ENCODE assay signal across 2 cellular contexts in the genomic region with DNA sequence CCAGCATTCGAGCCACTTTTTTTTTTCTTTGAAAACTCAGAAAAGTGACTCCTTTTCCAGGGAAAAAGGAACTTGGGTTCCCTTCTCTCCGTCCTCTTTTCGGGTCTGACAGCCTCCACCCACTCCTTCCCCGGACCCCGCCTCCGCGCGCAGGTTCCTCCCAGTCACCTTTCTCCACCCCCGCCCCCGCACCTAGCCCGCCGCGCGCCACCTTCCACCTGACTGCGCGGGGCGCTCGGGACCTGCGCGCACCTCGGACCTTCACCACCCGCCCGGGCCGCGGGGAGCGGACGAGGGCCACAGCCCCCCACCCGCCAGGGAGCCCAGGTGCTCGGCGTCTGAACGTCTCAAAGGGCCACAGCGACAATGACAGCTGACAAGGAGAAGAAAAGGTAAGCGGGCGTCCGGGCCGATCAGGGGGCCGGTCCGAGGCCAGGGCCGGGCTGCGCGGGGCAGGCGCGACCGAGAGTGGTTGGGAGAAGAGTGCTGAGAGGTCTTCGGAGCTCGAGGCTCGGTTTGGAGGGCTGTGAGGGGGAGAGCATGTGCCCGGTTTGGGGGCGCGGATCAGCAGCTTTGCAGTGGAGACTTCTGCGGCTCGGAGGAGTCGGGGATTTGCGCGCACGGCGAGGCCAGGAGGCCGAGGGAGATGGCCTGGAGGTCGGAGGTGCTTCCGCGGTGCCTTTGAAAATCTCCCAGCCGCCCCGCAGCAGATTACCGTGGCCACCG.
A peak's percentile ranks its signal among the peaks of the same experiment; 100 is the strongest.
TF ChIP-seq lines count a peak whose summit lies in the region.

No MANE protein-coding gene starts in this region.

TF ChIP-seq in WTC11, 78 proteins besides CTCF, POLR2A, EP300 and RAD21:
- no peak for TF ChIP-seq SMAD4 (CRISPR knock-in tag; IDR thresholded peaks at IDR 0.05)
- no peak for TF ChIP-seq TEAD1 (CRISPR knock-in tag; IDR thresholded peaks at IDR 0.05)
- TF ChIP-seq ZBTB21 (CRISPR knock-in tag; IDR thresholded peaks at IDR 0.05; ENCODE audit: borderline replicate concordance) = no peak
- no peak for TF ChIP-seq KAT7 (CRISPR knock-in tag; IDR thresholded peaks at IDR 0.05; ENCODE audit: borderline replicate concordance)
- TF ChIP-seq ESRRA (CRISPR knock-in tag; IDR thresholded peaks at IDR 0.05; ENCODE audit: borderline replicate concordance) = no peak
- TF ChIP-seq FOXP1 (CRISPR knock-in tag; IDR thresholded peaks at IDR 0.05; ENCODE audit: borderline replicate concordance) = 0 out of 2 replicates have a peak, but pooled peaks have one; percentile 5
- TF ChIP-seq MXD4 (CRISPR knock-in tag; IDR thresholded peaks at IDR 0.05; ENCODE audit: borderline replicate concordance) = no peak
- TF ChIP-seq JAZF1 (CRISPR knock-in tag; IDR thresholded peaks at IDR 0.05) = no peak
- TF ChIP-seq ZNF263 (CRISPR knock-in tag; IDR thresholded peaks at IDR 0.05; ENCODE audit: low read depth) = no peak
- TF ChIP-seq, protein P1, sequence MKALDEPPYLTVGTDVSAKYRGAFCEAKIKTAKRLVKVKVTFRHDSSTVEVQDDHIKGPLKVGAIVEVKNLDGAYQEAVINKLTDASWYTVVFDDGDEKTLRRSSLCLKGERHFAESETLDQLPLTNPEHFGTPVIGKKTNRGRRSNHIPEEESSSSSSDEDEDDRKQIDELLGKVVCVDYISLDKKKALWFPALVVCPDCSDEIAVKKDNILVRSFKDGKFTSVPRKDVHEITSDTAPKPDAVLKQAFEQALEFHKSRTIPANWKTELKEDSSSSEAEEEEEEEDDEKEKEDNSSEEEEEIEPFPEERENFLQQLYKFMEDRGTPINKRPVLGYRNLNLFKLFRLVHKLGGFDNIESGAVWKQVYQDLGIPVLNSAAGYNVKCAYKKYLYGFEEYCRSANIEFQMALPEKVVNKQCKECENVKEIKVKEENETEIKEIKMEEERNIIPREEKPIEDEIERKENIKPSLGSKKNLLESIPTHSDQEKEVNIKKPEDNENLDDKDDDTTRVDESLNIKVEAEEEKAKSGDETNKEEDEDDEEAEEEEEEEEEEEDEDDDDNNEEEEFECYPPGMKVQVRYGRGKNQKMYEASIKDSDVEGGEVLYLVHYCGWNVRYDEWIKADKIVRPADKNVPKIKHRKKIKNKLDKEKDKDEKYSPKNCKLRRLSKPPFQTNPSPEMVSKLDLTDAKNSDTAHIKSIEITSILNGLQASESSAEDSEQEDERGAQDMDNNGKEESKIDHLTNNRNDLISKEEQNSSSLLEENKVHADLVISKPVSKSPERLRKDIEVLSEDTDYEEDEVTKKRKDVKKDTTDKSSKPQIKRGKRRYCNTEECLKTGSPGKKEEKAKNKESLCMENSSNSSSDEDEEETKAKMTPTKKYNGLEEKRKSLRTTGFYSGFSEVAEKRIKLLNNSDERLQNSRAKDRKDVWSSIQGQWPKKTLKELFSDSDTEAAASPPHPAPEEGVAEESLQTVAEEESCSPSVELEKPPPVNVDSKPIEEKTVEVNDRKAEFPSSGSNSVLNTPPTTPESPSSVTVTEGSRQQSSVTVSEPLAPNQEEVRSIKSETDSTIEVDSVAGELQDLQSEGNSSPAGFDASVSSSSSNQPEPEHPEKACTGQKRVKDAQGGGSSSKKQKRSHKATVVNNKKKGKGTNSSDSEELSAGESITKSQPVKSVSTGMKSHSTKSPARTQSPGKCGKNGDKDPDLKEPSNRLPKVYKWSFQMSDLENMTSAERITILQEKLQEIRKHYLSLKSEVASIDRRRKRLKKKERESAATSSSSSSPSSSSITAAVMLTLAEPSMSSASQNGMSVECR (CRISPR knock-in tag; IDR thresholded peaks at IDR 0.05; ENCODE audit: borderline replicate concordance) = no peak; the same call in 1 of the 2 replicates
- TF ChIP-seq GABPB1 (CRISPR knock-in tag; IDR thresholded peaks at IDR 0.05) = peak; percentile 69
- TF ChIP-seq, protein P2, sequence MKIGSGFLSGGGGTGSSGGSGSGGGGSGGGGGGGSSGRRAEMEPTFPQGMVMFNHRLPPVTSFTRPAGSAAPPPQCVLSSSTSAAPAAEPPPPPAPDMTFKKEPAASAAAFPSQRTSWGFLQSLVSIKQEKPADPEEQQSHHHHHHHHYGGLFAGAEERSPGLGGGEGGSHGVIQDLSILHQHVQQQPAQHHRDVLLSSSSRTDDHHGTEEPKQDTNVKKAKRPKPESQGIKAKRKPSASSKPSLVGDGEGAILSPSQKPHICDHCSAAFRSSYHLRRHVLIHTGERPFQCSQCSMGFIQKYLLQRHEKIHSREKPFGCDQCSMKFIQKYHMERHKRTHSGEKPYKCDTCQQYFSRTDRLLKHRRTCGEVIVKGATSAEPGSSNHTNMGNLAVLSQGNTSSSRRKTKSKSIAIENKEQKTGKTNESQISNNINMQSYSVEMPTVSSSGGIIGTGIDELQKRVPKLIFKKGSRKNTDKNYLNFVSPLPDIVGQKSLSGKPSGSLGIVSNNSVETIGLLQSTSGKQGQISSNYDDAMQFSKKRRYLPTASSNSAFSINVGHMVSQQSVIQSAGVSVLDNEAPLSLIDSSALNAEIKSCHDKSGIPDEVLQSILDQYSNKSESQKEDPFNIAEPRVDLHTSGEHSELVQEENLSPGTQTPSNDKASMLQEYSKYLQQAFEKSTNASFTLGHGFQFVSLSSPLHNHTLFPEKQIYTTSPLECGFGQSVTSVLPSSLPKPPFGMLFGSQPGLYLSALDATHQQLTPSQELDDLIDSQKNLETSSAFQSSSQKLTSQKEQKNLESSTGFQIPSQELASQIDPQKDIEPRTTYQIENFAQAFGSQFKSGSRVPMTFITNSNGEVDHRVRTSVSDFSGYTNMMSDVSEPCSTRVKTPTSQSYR (CRISPR knock-in tag; IDR thresholded peaks at IDR 0.05) = no peak
- no peak for TF ChIP-seq CBFB (CRISPR knock-in tag; IDR thresholded peaks at IDR 0.05; ENCODE audit: low read depth)
- TF ChIP-seq, protein P3, sequence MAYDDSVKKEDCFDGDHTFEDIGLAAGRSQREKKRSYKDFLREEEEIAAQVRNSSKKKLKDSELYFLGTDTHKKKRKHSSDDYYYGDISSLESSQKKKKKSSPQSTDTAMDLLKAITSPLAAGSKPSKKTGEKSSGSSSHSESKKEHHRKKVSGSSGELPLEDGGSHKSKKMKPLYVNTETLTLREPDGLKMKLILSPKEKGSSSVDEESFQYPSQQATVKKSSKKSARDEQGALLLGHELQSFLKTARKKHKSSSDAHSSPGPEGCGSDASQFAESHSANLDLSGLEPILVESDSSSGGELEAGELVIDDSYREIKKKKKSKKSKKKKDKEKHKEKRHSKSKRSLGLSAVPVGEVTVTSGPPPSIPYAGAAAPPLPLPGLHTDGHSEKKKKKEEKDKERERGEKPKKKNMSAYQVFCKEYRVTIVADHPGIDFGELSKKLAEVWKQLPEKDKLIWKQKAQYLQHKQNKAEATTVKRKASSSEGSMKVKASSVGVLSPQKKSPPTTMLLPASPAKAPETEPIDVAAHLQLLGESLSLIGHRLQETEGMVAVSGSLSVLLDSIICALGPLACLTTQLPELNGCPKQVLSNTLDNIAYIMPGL (CRISPR knock-in tag; IDR thresholded peaks at IDR 0.05) = peak; percentile 13; the same call in 1 of the 2 replicates
- no peak for TF ChIP-seq CREM (CRISPR knock-in tag; IDR thresholded peaks at IDR 0.05)
- no peak for TF ChIP-seq SMAD3 (CRISPR knock-in tag; IDR thresholded peaks at IDR 0.05; ENCODE audit: borderline replicate concordance)
- TF ChIP-seq ZNF121 (CRISPR knock-in tag; IDR thresholded peaks at IDR 0.05) = 0 out of 2 replicates have a peak, but pooled peaks have one; percentile 20

TF ChIP-seq in HepG2, 621 proteins besides CTCF, POLR2A, EP300 and RAD21 (continues in another document):
- TF ChIP-seq DMAP1 (CRISPR knock-in tag; IDR thresholded peaks at IDR 0.05) (peak; percentile 29; the same call in 1 of the 2 replicates), CBX5 (CRISPR knock-in tag; IDR thresholded peaks at IDR 0.05; ENCODE audit: borderline replicate concordance) (no peak), ZIK1 (CRISPR knock-in tag; IDR thresholded peaks at IDR 0.05; ENCODE audit: borderline replicate concordance, low read depth) (peak; percentile 84; the same call in 1 of the 2 replicates), PHF5A (CRISPR knock-in tag; IDR thresholded peaks at IDR 0.05; ENCODE audit: low read depth, unreplicated experiment) (peak; percentile 71), SMC3 (IDR thresholded peaks at IDR 0.05; ENCODE audit: low read length) (no peak), ZNF790 (CRISPR knock-in tag; IDR thresholded peaks at IDR 0.05; ENCODE audit: borderline replicate concordance) (no peak), POLR2AphosphoS5 (IDR thresholded peaks at IDR 0.05; ENCODE audit: low read depth, low read length) (peak; percentile 66), ZC3H4 (CRISPR knock-in tag; IDR thresholded peaks at IDR 0.05; ENCODE audit: borderline replicate concordance) (no peak), ZNF615 (CRISPR knock-in tag; IDR thresholded peaks at IDR 0.05; ENCODE audit: borderline replicate concordance) (peak; percentile 72; the same call in 1 of the 2 replicates), TCF7L2 (IDR thresholded peaks at IDR 0.05; ENCODE audit: low read depth, low read length) (no peak), ZFP37 (CRISPR knock-in tag; IDR thresholded peaks at IDR 0.05; ENCODE audit: borderline replicate concordance) (0 out of 2 replicates have a peak, but pooled peaks have one; percentile 6), JUN (CRISPR knock-in tag; IDR thresholded peaks at IDR 0.05) (peak; percentile 32; the same call in 1 of the 2 replicates), ATM (IDR thresholded peaks at IDR 0.05; ENCODE audit: borderline replicate concordance) (no peak), ZC3H13 (CRISPR knock-in tag; IDR thresholded peaks at IDR 0.05) (peak; percentile 91; the same call in 1 of the 2 replicates), IRF2 (CRISPR knock-in tag; IDR thresholded peaks at IDR 0.05) (peak; percentile 24; the same call in 1 of the 2 replicates), ZNF564 (CRISPR knock-in tag; IDR thresholded peaks at IDR 0.05) (peak; percentile 16)
- TF ChIP-seq, protein P4, sequence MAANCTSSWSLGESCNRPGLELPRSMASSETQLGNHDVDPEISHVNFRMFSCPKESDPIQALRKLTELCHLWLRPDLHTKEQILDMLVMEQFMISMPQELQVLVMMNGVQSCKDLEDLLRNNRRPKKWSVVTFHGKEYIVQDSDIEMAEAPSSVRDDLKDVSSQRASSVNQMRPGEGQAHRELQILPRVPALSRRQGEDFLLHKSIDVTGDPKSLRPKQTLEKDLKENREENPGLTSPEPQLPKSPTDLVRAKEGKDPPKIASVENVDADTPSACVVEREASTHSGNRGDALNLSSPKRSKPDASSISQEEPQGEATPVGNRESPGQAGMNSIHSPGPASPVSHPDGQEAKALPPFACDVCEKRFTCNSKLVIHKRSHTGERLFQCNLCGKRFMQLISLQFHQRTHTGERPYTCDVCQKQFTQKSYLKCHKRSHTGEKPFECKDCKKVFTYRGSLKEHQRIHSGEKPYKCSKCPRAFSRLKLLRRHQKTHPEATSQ (CRISPR knock-in tag; IDR thresholded peaks at IDR 0.05; ENCODE audit: borderline replicate concordance) = no peak
- TF ChIP-seq, protein P5, sequence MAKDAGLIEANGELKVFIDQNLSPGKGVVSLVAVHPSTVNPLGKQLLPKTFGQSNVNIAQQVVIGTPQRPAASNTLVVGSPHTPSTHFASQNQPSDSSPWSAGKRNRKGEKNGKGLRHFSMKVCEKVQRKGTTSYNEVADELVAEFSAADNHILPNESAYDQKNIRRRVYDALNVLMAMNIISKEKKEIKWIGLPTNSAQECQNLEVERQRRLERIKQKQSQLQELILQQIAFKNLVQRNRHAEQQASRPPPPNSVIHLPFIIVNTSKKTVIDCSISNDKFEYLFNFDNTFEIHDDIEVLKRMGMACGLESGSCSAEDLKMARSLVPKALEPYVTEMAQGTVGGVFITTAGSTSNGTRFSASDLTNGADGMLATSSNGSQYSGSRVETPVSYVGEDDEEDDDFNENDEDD (CRISPR knock-in tag; IDR thresholded peaks at IDR 0.05; ENCODE audit: borderline replicate concordance) = peak; percentile 54; the same call in 1 of the 2 replicates
- TF ChIP-seq, protein P6, sequence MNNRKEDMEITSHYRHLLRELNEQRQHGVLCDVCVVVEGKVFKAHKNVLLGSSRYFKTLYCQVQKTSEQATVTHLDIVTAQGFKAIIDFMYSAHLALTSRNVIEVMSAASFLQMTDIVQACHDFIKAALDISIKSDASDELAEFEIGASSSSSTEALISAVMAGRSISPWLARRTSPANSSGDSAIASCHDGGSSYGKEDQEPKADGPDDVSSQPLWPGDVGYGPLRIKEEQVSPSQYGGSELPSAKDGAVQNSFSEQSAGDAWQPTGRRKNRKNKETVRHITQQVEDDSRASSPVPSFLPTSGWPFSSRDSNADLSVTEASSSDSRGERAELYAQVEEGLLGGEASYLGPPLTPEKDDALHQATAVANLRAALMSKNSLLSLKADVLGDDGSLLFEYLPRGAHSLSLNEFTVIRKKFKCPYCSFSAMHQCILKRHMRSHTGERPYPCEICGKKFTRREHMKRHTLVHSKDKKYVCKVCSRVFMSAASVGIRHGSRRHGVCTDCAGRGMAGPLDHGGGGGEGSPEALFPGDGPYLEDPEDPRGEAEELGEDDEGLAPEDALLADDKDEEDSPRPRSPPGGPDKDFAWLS (CRISPR knock-in tag; IDR thresholded peaks at IDR 0.05; ENCODE audit: borderline replicate concordance) = peak; percentile 19; the same call in 1 of the 2 replicates
- TF ChIP-seq, protein P7, sequence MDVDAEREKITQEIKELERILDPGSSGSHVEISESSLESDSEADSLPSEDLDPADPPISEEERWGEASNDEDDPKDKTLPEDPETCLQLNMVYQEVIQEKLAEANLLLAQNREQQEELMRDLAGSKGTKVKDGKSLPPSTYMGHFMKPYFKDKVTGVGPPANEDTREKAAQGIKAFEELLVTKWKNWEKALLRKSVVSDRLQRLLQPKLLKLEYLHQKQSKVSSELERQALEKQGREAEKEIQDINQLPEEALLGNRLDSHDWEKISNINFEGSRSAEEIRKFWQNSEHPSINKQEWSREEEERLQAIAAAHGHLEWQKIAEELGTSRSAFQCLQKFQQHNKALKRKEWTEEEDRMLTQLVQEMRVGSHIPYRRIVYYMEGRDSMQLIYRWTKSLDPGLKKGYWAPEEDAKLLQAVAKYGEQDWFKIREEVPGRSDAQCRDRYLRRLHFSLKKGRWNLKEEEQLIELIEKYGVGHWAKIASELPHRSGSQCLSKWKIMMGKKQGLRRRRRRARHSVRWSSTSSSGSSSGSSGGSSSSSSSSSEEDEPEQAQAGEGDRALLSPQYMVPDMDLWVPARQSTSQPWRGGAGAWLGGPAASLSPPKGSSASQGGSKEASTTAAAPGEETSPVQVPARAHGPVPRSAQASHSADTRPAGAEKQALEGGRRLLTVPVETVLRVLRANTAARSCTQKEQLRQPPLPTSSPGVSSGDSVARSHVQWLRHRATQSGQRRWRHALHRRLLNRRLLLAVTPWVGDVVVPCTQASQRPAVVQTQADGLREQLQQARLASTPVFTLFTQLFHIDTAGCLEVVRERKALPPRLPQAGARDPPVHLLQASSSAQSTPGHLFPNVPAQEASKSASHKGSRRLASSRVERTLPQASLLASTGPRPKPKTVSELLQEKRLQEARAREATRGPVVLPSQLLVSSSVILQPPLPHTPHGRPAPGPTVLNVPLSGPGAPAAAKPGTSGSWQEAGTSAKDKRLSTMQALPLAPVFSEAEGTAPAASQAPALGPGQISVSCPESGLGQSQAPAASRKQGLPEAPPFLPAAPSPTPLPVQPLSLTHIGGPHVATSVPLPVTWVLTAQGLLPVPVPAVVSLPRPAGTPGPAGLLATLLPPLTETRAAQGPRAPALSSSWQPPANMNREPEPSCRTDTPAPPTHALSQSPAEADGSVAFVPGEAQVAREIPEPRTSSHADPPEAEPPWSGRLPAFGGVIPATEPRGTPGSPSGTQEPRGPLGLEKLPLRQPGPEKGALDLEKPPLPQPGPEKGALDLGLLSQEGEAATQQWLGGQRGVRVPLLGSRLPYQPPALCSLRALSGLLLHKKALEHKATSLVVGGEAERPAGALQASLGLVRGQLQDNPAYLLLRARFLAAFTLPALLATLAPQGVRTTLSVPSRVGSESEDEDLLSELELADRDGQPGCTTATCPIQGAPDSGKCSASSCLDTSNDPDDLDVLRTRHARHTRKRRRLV (CRISPR knock-in tag; IDR thresholded peaks at IDR 0.05) = 0 out of 2 replicates have a peak, but pooled peaks have one; percentile 0
